In the genomic region with DNA sequence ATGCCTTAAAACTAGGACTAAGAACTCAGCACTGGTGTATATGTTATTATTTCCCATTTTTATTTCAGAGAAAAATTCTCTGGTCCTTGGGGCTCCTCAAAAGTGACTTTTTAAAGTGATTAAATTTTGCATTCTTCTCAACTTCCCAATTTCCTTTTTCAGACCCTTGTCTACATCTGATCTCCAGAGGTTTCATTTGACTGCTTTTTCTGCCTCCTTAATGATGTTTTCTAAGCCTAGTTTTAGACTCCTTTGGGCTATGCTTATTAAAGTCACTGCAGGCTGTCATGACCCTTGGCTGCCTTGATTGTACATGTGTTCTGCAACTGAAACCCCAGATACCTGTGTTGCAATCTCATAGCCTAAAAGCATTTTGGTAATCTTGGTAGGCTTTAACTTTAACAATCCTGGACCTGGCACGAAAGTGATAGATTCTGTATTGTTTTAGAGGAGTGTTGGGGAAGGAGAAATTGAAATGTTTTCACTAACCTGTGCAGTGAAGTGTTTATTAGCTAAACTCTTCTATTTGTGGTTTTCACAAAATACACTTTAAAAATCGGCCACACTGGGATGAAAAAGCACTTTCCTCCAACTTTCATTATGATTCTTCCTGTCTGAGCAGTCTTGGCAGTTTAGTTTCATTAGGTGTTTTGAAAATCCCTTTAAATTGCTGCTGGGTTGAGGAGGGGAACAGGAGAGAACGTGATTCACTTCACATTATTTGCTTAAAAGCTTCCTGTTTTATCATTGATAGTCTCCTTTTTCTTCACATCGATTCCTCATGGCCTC, we compare ENCODE assay signal across 9 cellular contexts. TPM values are rescaled to one million over a fixed set of nuclear protein-coding genes. Genes with fewer than 3 reads are reported as not detected.
DNase-seq lines count a peak whose midpoint lies in the region; ATAC-seq and TF ChIP-seq lines count a peak whose summit lies in the region.
"Had no signal": no experiment of that assay in that cellular context is flagged by ENCODE, and none has a peak within 500 bp of the region (broad histone marks: within the 10 kb centered on the region; RNA-seq: fewer than 3 reads in every experiment).

No MANE protein-coding gene starts in this region.

- peaks cover 4% of the 10 kb centered on the region for H3K36me3 Mint-ChIP-seq in activated CD4-positive, alpha-beta memory T cell treated with anti-CD3 and anti-CD28 coated beads, Interleukin-2, amount 10 ng/mL, durations not matched to agents 7 days and 5 days (ENCODE audit: low read depth)

- H2BK5ac ChIP-seq in trophoblast cell (ENCODE audit: low read depth, low read length, poor library complexity) = no peak overlapping the region

- no peak overlapping the region for H3K4me2 ChIP-seq in trophoblast cell (ENCODE audit: low read length)

- H3K4me3 ChIP-seq in left ventricle myocardium inferior (no peak overlapping the region), right lobe of liver (peak overlapping the region in 2 of 3 donors; percentile 1 to 12), upper lobe of right lung (no peak overlapping the region), HAP-1 (no peak overlapping the region), colonic mucosa (no peak overlapping the region), trophoblast cell (ENCODE audit: low read depth, low read length) (no peak overlapping the region)

- peak overlapping the region; percentile 20 for H3K27ac ChIP-seq in left ventricle myocardium inferior (replicated peaks)
- peak overlapping the region in 2 of 3 donors; percentile 26 to 44 for H3K27ac ChIP-seq in right lobe of liver
- peak overlapping the region; percentile 12 for H3K27ac ChIP-seq in upper lobe of right lung
- no peak overlapping the region for H3K27ac ChIP-seq in colonic mucosa
- H3K27ac ChIP-seq in trophoblast cell (ENCODE audit: low read depth, low read length) = no peak overlapping the region

- no peaks in the 10 kb centered on the region for H3K9me3 Mint-ChIP-seq in activated CD4-positive, alpha-beta memory T cell treated with anti-CD3 and anti-CD28 coated beads, Interleukin-2, amount 10 ng/mL, durations not matched to agents 7 days and 5 days

- TF ChIP-seq POLR2A in right lobe of liver (IDR thresholded peaks at IDR 0.05) = no peak

- H3K27me3 Mint-ChIP-seq in activated CD4-positive, alpha-beta memory T cell treated with anti-CD3 and anti-CD28 coated beads, Interleukin-2, amount 10 ng/mL, durations not matched to agents 7 days and 5 days = no peaks in the 10 kb centered on the region

- H3K14ac ChIP-seq in trophoblast cell (ENCODE audit: low read length) = no peak overlapping the region

- no peak overlapping the region for H2AFZ ChIP-seq in trophoblast cell (ENCODE audit: insufficient read depth, low read length, poor library complexity)

- H3K36me3 ChIP-seq in left ventricle myocardium inferior = no peaks in the 10 kb centered on the region
- H3K36me3 ChIP-seq in right lobe of liver = no peaks in the 10 kb centered on the region
- H3K36me3 ChIP-seq in upper lobe of right lung = no peaks in the 10 kb centered on the region
- H3K36me3 ChIP-seq in HAP-1 (replicated peaks) = no peaks in the 10 kb centered on the region
- no peaks in the 10 kb centered on the region for H3K36me3 ChIP-seq in colonic mucosa
- peaks cover 3 to 4% of the 10 kb centered on the region in 2 experiments for H3K36me3 ChIP-seq in trophoblast cell (ENCODE audit: control insufficient read depth in 1 of 2, insufficient read depth in 2 of 2, low read length in 2 of 2)

- no peak overlapping the region for H3K18ac ChIP-seq in trophoblast cell (ENCODE audit: low read length)

- H3K4me1 Mint-ChIP-seq in activated CD4-positive, alpha-beta memory T cell treated with anti-CD3 and anti-CD28 coated beads, Interleukin-2, amount 10 ng/mL, durations not matched to agents 7 days and 5 days = peaks cover 53% of the 10 kb centered on the region

- H3K4me3 Mint-ChIP-seq in activated CD4-positive, alpha-beta memory T cell treated with anti-CD3 and anti-CD28 coated beads, Interleukin-2, amount 10 ng/mL, durations not matched to agents 7 days and 5 days = peak overlapping the region; percentile 44

- POLR2A ChIA-PET in activated CD4-positive, alpha-beta memory T cell treated with anti-CD3 and anti-CD28 coated beads, Interleukin-2, amount 10 ng/mL, durations not matched to agents 7 days and 5 days (lab: Charles Lee) = interaction anchor here (1.1 to 1.2 kb wide), 4 partner anchors 21 to 691 kb away, joined by 3 read pairs; no protein-coding TSS in a partner anchor

- no peak for DNase-seq in left ventricle myocardium inferior
- DNase-seq in Right ventricle myocardium inferior (ENCODE audit: missing footprints) = no peak
- DNase-seq in activated CD4-positive, alpha-beta memory T cell treated with anti-CD3 and anti-CD28 coated beads, Interleukin-2, amount 10 ng/mL, durations not matched to agents 7 days and 5 days = no peak
- peak in 1 of 3 donors; percentile 54 for DNase-seq in right lobe of liver
- DNase-seq in upper lobe of right lung = no peak
- DNase-seq in HAP-1 (ENCODE audit: low spot score in 2 of 2) = no peak
- no peak for DNase-seq in colonic mucosa
- DNase-seq in trophoblast cell = no peak
- DNase-seq: Calu3 had no signal

- peaks cover 10% of the 10 kb centered on the region for H3K79me2 ChIP-seq in trophoblast cell (ENCODE audit: control insufficient read depth, insufficient read depth, low read length, poor library complexity)

- H4K91ac ChIP-seq in trophoblast cell (ENCODE audit: low read depth, low read length) = no peak overlapping the region

- H4K12ac ChIP-seq in trophoblast cell (ENCODE audit: low read depth, low read length) = no peak overlapping the region

- intact Hi-C loops in left ventricle myocardium inferior (cut with micrococcal nuclease) = no loop called here
- intact Hi-C loops in Right ventricle myocardium inferior (cut with DNase I) = no loop called here
- intact Hi-C loops in right lobe of liver (cut with DNase I) = no loop called here
- intact Hi-C loops in upper lobe of right lung (cut with DNase I) = no loop called here
- intact Hi-C loops in colonic mucosa (cut with DNase I) = no loop called here

- H3K9ac ChIP-seq in colonic mucosa (ENCODE audit: low read depth in 2 of 2, low read length in 2 of 2) (no peak overlapping the region), trophoblast cell (ENCODE audit: low read length) (no peak overlapping the region)

- in situ Hi-C loops in HAP-1 (cut with MboI; ENCODE audit: low sequenced_read_pairs) = no loop called here

- H2BK120ac ChIP-seq in trophoblast cell (ENCODE audit: insufficient read depth, low read length, poor library complexity) = no peak overlapping the region

- H3K23ac ChIP-seq in trophoblast cell (ENCODE audit: low read length) = no peak overlapping the region

- ATAC-seq in Right ventricle myocardium inferior = no peak
- peak; percentile 6 to 28 (median 20) for ATAC-seq in right lobe of liver
- ATAC-seq in upper lobe of right lung = no peak

- no peak for TF ChIP-seq CTCF in left ventricle myocardium inferior (IDR thresholded peaks at IDR 0.05; ENCODE audit: borderline replicate concordance)
- no peak for TF ChIP-seq CTCF in right lobe of liver (IDR thresholded peaks at IDR 0.05)
- no peak for TF ChIP-seq CTCF in upper lobe of right lung (IDR thresholded peaks at IDR 0.05)
- TF ChIP-seq CTCF in colonic mucosa (IDR thresholded peaks at IDR 0.05) = no peak

- CTCF ChIA-PET in activated CD4-positive, alpha-beta memory T cell treated with anti-CD3 and anti-CD28 coated beads, Interleukin-2, amount 10 ng/mL, durations not matched to agents 7 days and 5 days (lab: Charles Lee) = interaction anchor here (1.0 kb wide), 1 partner anchor 54 kb away, joined by 3 read pairs; no protein-coding TSS in a partner anchor

- no peak overlapping the region for H3K4ac ChIP-seq in trophoblast cell (ENCODE audit: low read depth, low read length)

- no peak overlapping the region for H2BK12ac ChIP-seq in trophoblast cell (ENCODE audit: low read length)

- H4K8ac ChIP-seq in trophoblast cell (ENCODE audit: low read depth, low read length) = no peak overlapping the region

- no peaks in the 10 kb centered on the region for H3K27me3 ChIP-seq in left ventricle myocardium inferior (ENCODE audit: low read depth)
- H3K27me3 ChIP-seq in right lobe of liver = no peaks in the 10 kb centered on the region
- H3K27me3 ChIP-seq in upper lobe of right lung = no peaks in the 10 kb centered on the region
- no peaks in the 10 kb centered on the region for H3K27me3 ChIP-seq in HAP-1 (ENCODE audit: low read depth)
- H3K27me3 ChIP-seq in colonic mucosa = no peaks in the 10 kb centered on the region
- no peaks in the 10 kb centered on the region for H3K27me3 ChIP-seq in trophoblast cell (ENCODE audit: insufficient read depth, low read length)

- H3K9me3 ChIP-seq in left ventricle myocardium inferior (replicated peaks) (no peaks in the 10 kb centered on the region), right lobe of liver (no peaks in the 10 kb centered on the region), upper lobe of right lung (no peaks in the 10 kb centered on the region), HAP-1 (no peaks in the 10 kb centered on the region), colonic mucosa (no peaks in the 10 kb centered on the region), trophoblast cell (ENCODE audit: insufficient read depth, low read depth, low read length) (no peaks in the 10 kb centered on the region)

- peak overlapping the region; percentile 46 for H3K27ac Mint-ChIP-seq in activated CD4-positive, alpha-beta memory T cell treated with anti-CD3 and anti-CD28 coated beads, Interleukin-2, amount 10 ng/mL, durations not matched to agents 7 days and 5 days

- H2AK5ac ChIP-seq in trophoblast cell (ENCODE audit: low read length) = no peak overlapping the region

- WGBS in right lobe of liver (ENCODE audit: insufficient coverage, low coverage, low lambda C conversion rate, missing lambda C conversion rate) = 6% methylated on average over 4 of the region's 4 CpGs
- WGBS in trophoblast cell (ENCODE audit: extremely low coverage, insufficient coverage, insufficient read length) = no CpG with 5 or more reads among the region's 4 CpGs

- peaks cover 7% of the 10 kb centered on the region for H3K79me1 ChIP-seq in trophoblast cell (ENCODE audit: low read length)

- H3K4me1 ChIP-seq in left ventricle myocardium inferior = peaks cover 69% of the 10 kb centered on the region
- H3K4me1 ChIP-seq in right lobe of liver = peaks cover 0 to 48% (median 25%) of the 10 kb centered on the region in 4 donors
- peaks cover 41% of the 10 kb centered on the region for H3K4me1 ChIP-seq in upper lobe of right lung
- H3K4me1 ChIP-seq in HAP-1 = peaks cover 11% of the 10 kb centered on the region
- peaks cover 6% of the 10 kb centered on the region for H3K4me1 ChIP-seq in colonic mucosa
- no peaks in the 10 kb centered on the region for H3K4me1 ChIP-seq in trophoblast cell (ENCODE audit: control insufficient read depth in 1 of 2, insufficient read depth in 2 of 2, low read length in 2 of 2)

RNA-seq across cellular contexts. Expression of gene MACO1, which starts 4.8 kb away (rescaled TPM):
- total RNA-seq in left ventricle myocardium inferior (12.9 TPM), Right ventricle myocardium inferior (13.7 TPM), right lobe of liver (10 to 100 TPM; 23.2 to 32.9 (median 27.2) TPM), upper lobe of right lung (20.2 TPM), colonic mucosa (10 to 100 TPM; 17.7 to 28.2 TPM)
- 10 to 100 TPM; 15.8 to 16.3 TPM for total RNA-seq in activated CD4-positive, alpha-beta memory T cell treated with anti-CD3 and anti-CD28 coated beads, Interleukin-2, amount 10 ng/mL, durations not matched to agents 7 days and 5 days
- polyA plus RNA-seq in trophoblast cell (2013) = 26.7 and 26.9 TPM in 2 replicates

RNA-seq across cellular contexts. Expression of gene RHCE, which starts 14.9 kb away (rescaled TPM):
- total RNA-seq in left ventricle myocardium inferior (1.0 TPM), Right ventricle myocardium inferior (1.7 TPM), right lobe of liver (1 to 10 TPM in 4 of 6 experiments, under 1 TPM in 2; 0.25 to 2.2 (median 1.4) TPM), upper lobe of right lung (0.58 TPM), colonic mucosa (under 1 TPM; 0.27 to 0.32 TPM)
- total RNA-seq in activated CD4-positive, alpha-beta memory T cell treated with anti-CD3 and anti-CD28 coated beads, Interleukin-2, amount 10 ng/mL, durations not matched to agents 7 days and 5 days = under 1 TPM in 1 of 2 experiments, not detected in 1; 0.50 TPM
- 0.49 and 0.69 TPM in 2 replicates for polyA plus RNA-seq in trophoblast cell (2013)
- total RNA-seq: Calu3 had no signal

Comparison
In these comparisons a context has a peak if more than half of its experiments do, and no peak if none do; other contexts are left out.
1. H3K27ac ChIP-seq: peak in left ventricle myocardium inferior (single experiment), right lobe of liver (2 of 3) and upper lobe of right lung (single experiment); none in colonic mucosa (single experiment) and trophoblast cell (single experiment).
2. H3K4me3 ChIP-seq: peak in right lobe of liver (2 of 3); none in left ventricle myocardium inferior (single experiment), upper lobe of right lung (single experiment), HAP-1 (single experiment), colonic mucosa (single experiment) and trophoblast cell (single experiment).
3. ATAC-seq: peak in right lobe of liver (4 of 4); none in Right ventricle myocardium inferior (single experiment) and upper lobe of right lung (single experiment).